Comparison of ENCODE assay signal across 28 cellular contexts in the genomic region with DNA sequence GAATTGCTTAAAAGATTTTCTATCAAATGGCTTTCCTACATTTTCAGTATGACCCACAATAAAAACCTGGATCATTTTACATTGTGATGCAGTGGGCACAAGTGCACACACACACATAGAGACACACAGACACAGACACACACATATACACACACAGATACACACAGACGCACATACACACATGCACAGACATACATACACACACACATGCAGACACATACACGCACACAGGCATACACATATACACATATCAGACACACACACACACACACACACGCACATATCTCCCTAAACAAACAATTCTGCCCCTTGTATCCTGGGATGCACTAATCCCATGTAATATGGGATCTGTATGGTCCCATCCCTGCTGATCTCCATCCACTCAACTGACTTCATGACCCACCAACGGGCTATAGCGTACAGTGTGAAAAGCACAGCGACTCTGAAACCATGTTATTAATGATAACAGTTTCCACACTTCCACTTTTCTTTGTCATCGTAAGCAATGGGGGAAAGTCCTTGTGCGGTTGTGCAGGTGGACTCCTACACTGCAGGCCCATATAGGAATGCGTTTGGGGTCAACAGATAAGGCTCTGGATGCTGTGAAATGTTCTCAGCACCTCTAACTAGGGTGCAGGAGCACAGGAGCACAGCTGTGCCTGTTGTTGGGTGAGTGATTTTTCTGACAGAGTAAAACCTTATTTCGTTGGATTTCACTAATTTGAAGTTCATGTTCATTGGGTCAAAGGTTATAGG.
"Had no signal": no experiment of that assay in that cellular context is flagged by ENCODE, and none has a peak within 500 bp of the region (broad histone marks: within the 10 kb centered on the region; RNA-seq: fewer than 3 reads in every experiment).

No MANE protein-coding gene starts in this region.

- H3K36me3 ChIP-seq: gastrocnemius medialis, ovary, thyroid gland had no signal

- DNase-seq: activated CD4-positive, alpha-beta T cell treated with anti-CD3 and anti-CD28 coated beads for 36 hours; activated CD4-positive, alpha-beta T cell treated with anti-CD3 and anti-CD28 coated beads, Interleukin-2, amount 50 U/mL, for 4 hours; activated CD8-positive, alpha-beta memory T cell treated with anti-CD3 and anti-CD28 coated beads, Interleukin-2, amount 50 U/mL, for 48 hours; activated naive CD4-positive, alpha-beta T cell treated with anti-CD3 and anti-CD28 coated beads for 36 hours; activated naive CD8-positive, alpha-beta T cell treated with anti-CD3 and anti-CD28 coated beads, Interleukin-2, amount 50 U/mL, for 24 hours; activated T-cell treated with anti-CD3 and anti-CD28 coated beads, Interleukin-2, amount 50 U/mL, for 4 hours; anterior cingulate cortex; dermis blood vessel endothelial cell; effector memory CD4-positive, alpha-beta T cell; gastrocnemius medialis; hypothalamus; left ventricle myocardium superior; mammary epithelial cell; midbrain; natural killer cell; ovary; right cardiac atrium; stimulated activated CD4-positive, alpha-beta T cell treated with anti-CD3 and anti-CD28 coated beads, Interleukin-4, amount 100 ng/mL, for 4 hours; substantia nigra; T-helper 1 cell; T-helper 9 cell; thyroid gland had no signal

- H3K27me3 Mint-ChIP-seq: activated CD4-positive, alpha-beta T cell treated with anti-CD3 and anti-CD28 coated beads for 36 hours; activated naive CD8-positive, alpha-beta T cell treated with anti-CD3 and anti-CD28 coated beads, Interleukin-2, amount 50 U/mL, for 24 hours; stimulated activated naive CD8-positive, alpha-beta T cell treated with anti-CD3 and anti-CD28 coated beads, Interleukin-15, Interleukin-2, amounts not matched to agents 100 ng/mL and 50 ng/mL, for 24 hours had no signal

- H3K9me3 Mint-ChIP-seq: activated naive CD4-positive, alpha-beta T cell treated with anti-CD3 and anti-CD28 coated beads for 36 hours; activated naive CD8-positive, alpha-beta T cell treated with anti-CD3 and anti-CD28 coated beads, Interleukin-2, amount 50 U/mL, for 24 hours; activated T-cell treated with anti-CD3 and anti-CD28 coated beads, Interleukin-2, amount 50 U/mL, for 4 hours; activated T-helper 2 cell treated with anti-CD3 and anti-CD28 coated beads, Interferon-gamma antibody, Interleukin-2, Interleukin-4, amounts not matched to agents 10 μg/mL and 5 μg/mL and 100 μg/mL, durations not matched to agents 14 hours and 24 hours and 36 hours; natural killer cell; stimulated activated naive CD8-positive, alpha-beta T cell treated with anti-CD3 and anti-CD28 coated beads, Interleukin-15, Interleukin-2, amounts not matched to agents 100 ng/mL and 50 ng/mL, for 24 hours; WTC11 had no signal

- H3K36me3 Mint-ChIP-seq: natural killer cell, WTC11 had no signal

- ATAC-seq: activated CD4-positive, alpha-beta T cell treated with anti-CD3 and anti-CD28 coated beads for 36 hours; activated naive CD8-positive, alpha-beta T cell treated with anti-CD3 and anti-CD28 coated beads, Interleukin-2, amount 50 U/mL, for 24 hours; activated T-cell treated with anti-CD3 and anti-CD28 coated beads, Interleukin-2, amount 50 U/mL, for 4 hours; gastrocnemius medialis; left ventricle myocardium superior; natural killer cell; right cardiac atrium had no signal

- H3K27ac Mint-ChIP-seq: activated CD4-positive, alpha-beta T cell treated with anti-CD3 and anti-CD28 coated beads for 36 hours; activated naive CD4-positive, alpha-beta T cell treated with anti-CD3 and anti-CD28 coated beads for 36 hours; activated naive CD8-positive, alpha-beta T cell treated with anti-CD3 and anti-CD28 coated beads, Interleukin-2, amount 50 U/mL, for 24 hours; activated T-helper 2 cell treated with anti-CD3 and anti-CD28 coated beads, Interferon-gamma antibody, Interleukin-2, Interleukin-4, amounts not matched to agents 10 μg/mL and 5 μg/mL and 100 μg/mL, durations not matched to agents 14 hours and 24 hours and 36 hours; brain; stimulated activated naive CD8-positive, alpha-beta T cell treated with anti-CD3 and anti-CD28 coated beads, Interleukin-15, Interleukin-2, amounts not matched to agents 100 ng/mL and 50 ng/mL, for 24 hours; WTC11 had no signal

- H3K4me3 ChIP-seq: esophagus muscularis mucosa, gastrocnemius medialis, ovary, thyroid gland had no signal

- H3K27ac ChIP-seq: esophagus muscularis mucosa, gastrocnemius medialis, neutrophil, ovary, thyroid gland had no signal

- H3K9me3 ChIP-seq: esophagus muscularis mucosa, gastrocnemius medialis, neutrophil, ovary, thyroid gland had no signal

- H3K27me3 ChIP-seq: esophagus muscularis mucosa, gastrocnemius medialis, neutrophil, ovary, thyroid gland had no signal

- H3K4me3 Mint-ChIP-seq: activated CD4-positive, alpha-beta T cell treated with anti-CD3 and anti-CD28 coated beads for 36 hours; activated naive CD4-positive, alpha-beta T cell treated with anti-CD3 and anti-CD28 coated beads for 36 hours; activated naive CD8-positive, alpha-beta T cell treated with anti-CD3 and anti-CD28 coated beads, Interleukin-2, amount 50 U/mL, for 24 hours; activated T-cell treated with anti-CD3 and anti-CD28 coated beads, Interleukin-2, amount 50 U/mL, for 4 hours; brain; natural killer cell; stimulated activated naive CD8-positive, alpha-beta T cell treated with anti-CD3 and anti-CD28 coated beads, Interleukin-15, Interleukin-2, amounts not matched to agents 100 ng/mL and 50 ng/mL, for 24 hours; WTC11 had no signal
